ENCODE assay signal across 21 cellular contexts in the genomic region with DNA sequence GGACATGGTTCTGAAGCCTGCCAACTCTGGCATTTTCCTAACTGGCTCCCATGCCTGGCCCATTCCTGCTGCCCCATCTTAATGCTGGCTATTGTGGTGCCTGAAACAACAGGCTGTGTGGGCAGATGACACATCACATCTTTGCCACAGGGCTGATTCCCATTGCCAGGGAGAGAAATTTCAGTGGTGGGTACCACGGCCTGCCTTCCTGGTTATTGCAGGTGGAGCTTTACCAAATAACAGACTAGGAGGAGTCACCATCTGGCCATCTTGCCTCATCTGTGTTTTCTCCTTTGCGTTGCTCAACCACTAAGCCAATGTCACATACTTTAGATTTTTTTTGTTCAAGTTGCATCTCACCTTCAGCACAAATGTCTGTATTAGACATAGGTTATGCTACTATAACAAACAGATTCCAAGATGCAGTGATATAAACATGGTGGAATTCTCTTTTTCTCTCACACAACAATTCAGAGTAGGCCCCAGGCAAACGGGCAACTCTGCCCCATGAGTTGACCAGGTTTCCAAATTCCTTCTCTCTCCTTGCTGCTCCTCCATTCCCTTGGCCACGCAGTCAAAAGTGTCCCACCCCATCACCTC. TPM values are rescaled to one million over a fixed set of nuclear protein-coding genes. Genes with fewer than 3 reads are reported as not detected.
DNase-seq lines count a peak whose midpoint lies in the region; ATAC-seq, FAIRE-seq and TF ChIP-seq lines count a peak whose summit lies in the region.
"Had no signal": no experiment of that assay in that cellular context is flagged by ENCODE, and none has a peak within 500 bp of the region (broad histone marks: within the 10 kb centered on the region; RNA-seq: fewer than 3 reads in every experiment).

No MANE protein-coding gene starts in this region.

- H3K27me3 ChIP-seq in HepG2 (ENCODE audit: control insufficient read depth in 1 of 2, insufficient read depth in 2 of 2, low read length in 2 of 2) (no peaks in the 10 kb centered on the region), small intestine (ENCODE audit: control insufficient read depth in 2 of 2, insufficient read depth in 2 of 2, low read length in 2 of 2) (no peaks in the 10 kb centered on the region)

- intact Hi-C loops in HepG2 (cut with micrococcal nuclease; ENCODE audit: unreplicated experiment), result no loop called here

- no peak for TF ChIP-seq POLR2A in HepG2 (IDR thresholded peaks at IDR 0.05; ENCODE audit: insufficient read depth in 1 of 2, low read depth in 2 of 2, low read length in 2 of 2)

- no peaks in the 10 kb centered on the region for H4K20me1 ChIP-seq in HepG2 (ENCODE audit: insufficient read depth, low read length)

- no peak overlapping the region for H3K4me3 ChIP-seq in AG10803 (ENCODE audit: low read length)
- no peak overlapping the region for H3K4me3 ChIP-seq in HepG2 (replicated peaks in 1 of 3; ENCODE audit: insufficient read depth in 1 of 3, low read depth in 2 of 3, low read length in 3 of 3)
- no peak overlapping the region for H3K4me3 ChIP-seq in small intestine (ENCODE audit: low read depth in 1 of 2, low read length in 2 of 2)
- H3K4me3 ChIP-seq: tibial artery had no signal

- TF ChIP-seq CTCF in AG10803 (conservative IDR thresholded peaks at IDR 0.05; ENCODE audit: low read length) (no peak), HepG2 (CRISPR knock-in tag; IDR thresholded peaks at IDR 0.05) (no peak)

- DNase-seq in AG10803 (ENCODE audit: low read depth) (peak; percentile 48), LHCN-M2 (ENCODE audit: low read depth) (peak; percentile 59), amniotic epithelial cell (ENCODE audit: low read depth) (peak; percentile 64), HepG2 (ENCODE audit: low spot score) (no peak), small intestine (no peak), DMS79 treated with DMSO at 0.1 percent for 48 hours (lab: John Stamatoyannopoulos, UW) (no peak), amniotic stem cell (lab: John Stamatoyannopoulos, UW) (no peak), SHP77 (lab: John Stamatoyannopoulos, UW) (no peak)
- DNase-seq: activated CD4-positive, alpha-beta T cell treated with anti-CD3 and anti-CD28 coated beads for 4 hours; activated gamma-delta T cell treated with Interleukin-2 at 50 U/mL for 16 hours; anterior cingulate cortex; CD4-positive, CD25-positive, alpha-beta regulatory T cell; endodermal cell; GOT3; hippocampal formation; NCI-H1105 treated with DMSO at 0.1 percent for 48 hours; stimulated activated naive CD4-positive, alpha-beta T cell; tibial artery had no signal

- WGBS in HepG2 (ENCODE audit: low lambda C conversion rate), result 80% methylated on average over 4 of the region's 4 CpGs
- 83 to 94% (median 93%) methylated on average over 4 of the region's 4 CpGs for whole genome bisulfite sequencing in small intestine, 3 donors

- no peak overlapping the region for H3K9ac ChIP-seq in HepG2 (ENCODE audit: insufficient read depth, low read depth, low read length)

- CTCF ChIA-PET in HepG2 (lab: Yijun Ruan, JAX; ENCODE audit: low intra/inter-chr PET ratio, low total read pairs), result no interaction called here

- H3K4me2 ChIP-seq in HepG2 (ENCODE audit: low read depth, low read length), result no peak overlapping the region

- H3K9me3 ChIP-seq in HepG2 (ENCODE audit: low read length) (no peaks in the 10 kb centered on the region), small intestine (ENCODE audit: control insufficient read depth, low read depth) (no peaks in the 10 kb centered on the region)
- H3K9me3 ChIP-seq: tibial artery had no signal

- no peak for TF ChIP-seq RAD21 in HepG2 (CRISPR knock-in tag; IDR thresholded peaks at IDR 0.05)

- ATAC-seq in HepG2, result no peak

- no peaks in the 10 kb centered on the region for H3K36me3 ChIP-seq in HepG2 (replicated peaks in 1 of 2; ENCODE audit: control insufficient read depth in 1 of 2, insufficient read depth in 2 of 2, low read length in 2 of 2)
- no peaks in the 10 kb centered on the region for H3K36me3 ChIP-seq in small intestine (ENCODE audit: control insufficient read depth in 2 of 2, insufficient read depth in 2 of 2, low read length in 2 of 2)
- H3K36me3 ChIP-seq: tibial artery had no signal

- no peak overlapping the region for H3K27ac ChIP-seq in HepG2 (ENCODE audit: extremely low read length, insufficient read depth, low read length)
- no peak overlapping the region for H3K27ac ChIP-seq in small intestine (ENCODE audit: low read depth in 1 of 2, low read length in 1 of 2)
- H3K27ac ChIP-seq: tibial artery had no signal

- no peaks in the 10 kb centered on the region for H3K79me2 ChIP-seq in HepG2 (ENCODE audit: insufficient read depth, low read length)

- TF ChIP-seq EP300 in HepG2 (IDR thresholded peaks at IDR 0.05; ENCODE audit: low read depth in 2 of 2, low read length in 2 of 2) (no peak), HepG2 (CRISPR knock-in tag; IDR thresholded peaks at IDR 0.05; ENCODE audit: borderline replicate concordance) (no peak)

- POLR2A ChIA-PET in HepG2 (lab: Yijun Ruan, JAX), result interaction anchor here (1.0 to 2.0 kb wide), 3 partner anchors 11 to 51 kb away, joined by 3 to 5 read pairs (median 5); no protein-coding TSS in a partner anchor

- FAIRE-seq in HepG2 (lab: Jason Lieb, UNC) (no peak), small intestine (lab: Jason Lieb, UNC) (no peak)

- peaks cover 32% of the 10 kb centered on the region for H3K4me1 ChIP-seq in HepG2 (ENCODE audit: insufficient read depth, low read length)
- H3K4me1 ChIP-seq in small intestine (ENCODE audit: control insufficient read depth in 2 of 2, insufficient read depth in 1 of 2, low read depth in 1 of 2, low read length in 1 of 2), result no peaks in the 10 kb centered on the region
- H3K4me1 ChIP-seq: tibial artery had no signal

- no TSS peak for BruUV-seq in HepG2 (replicated peaks; lab: Mats Ljungman, UMichigan)

- in situ Hi-C loops in HepG2 (cut with HindIII; ENCODE audit: extremely low pct_ligation_motif_present, low pct_unique_long_range_greater_than_20kb), result no loop called here

- no peak overlapping the region for H2AFZ ChIP-seq in HepG2 (ENCODE audit: low read length)

RNA-seq across cellular contexts. Expression of a gene that starts 14.1 kb away (rescaled TPM):
- total RNA-seq in LHCN-M2 (2014; rRNA removed) (not detected in 2 replicates), HepG2 (2016; rRNA removed; fragmentation: Illumina TruSeq; extraction: Trizol) (0.66 and 0.72 TPM in 2 replicates)
- polyA plus RNA-seq in LHCN-M2 (2012), result 1.2 TPM
- 0.40 and 0.62 TPM in 2 replicates for total RNA-seq in HepG2 (2016; cell fraction: cytosol; rRNA removed; fragmentation: Illumina TruSeq; extraction: Trizol; ENCODE audit: low read depth)
- total RNA-seq in HepG2 (2016; cell fraction: insoluble cytoplasmic fraction; rRNA removed; fragmentation: Illumina TruSeq; extraction: Trizol), result 0.26 and 0.98 TPM in 2 replicates
- 0.71 and 1.00 TPM in 2 replicates for total RNA-seq in HepG2 (2016; cell fraction: membrane; rRNA removed; fragmentation: Illumina TruSeq; extraction: Trizol)
- not detected in 2 replicates for total RNA-seq in HepG2 (2016; cell fraction: nucleus; rRNA removed; fragmentation: Illumina TruSeq; extraction: Trizol)
- polyA plus RNA-seq in HepG2 (2011; rRNA removed) (2.1 and 5.2 TPM in 2 replicates), small intestine (10 to 100 TPM in 1 of 3 donors, 1 to 10 TPM in 2; 1.1 to 53.0 (median 7.7) TPM)
- polyA plus RNA-seq in HepG2 (2011; cell fraction: cytosol; rRNA removed), result 5.2 and 6.4 TPM in 2 replicates
- polyA plus RNA-seq in HepG2 (2011; cell fraction: nucleus; rRNA removed), result 1.3 and 1.6 TPM in 2 replicates
- 4.3 and 8.5 TPM in 2 replicates for polyA plus RNA-seq in HepG2 (2012)
- polyA plus RNA-seq in HepG2 (2016; cell fraction: cytosol; fragmentation: Illumina TruSeq; extraction: Trizol; ENCODE audit: low read depth), result 2.2 and 2.3 TPM in 2 replicates
- polyA plus RNA-seq in HepG2 (2016; cell fraction: insoluble cytoplasmic fraction; fragmentation: Illumina TruSeq; extraction: Trizol; ENCODE audit: low read depth), result 1.2 and 1.3 TPM in 2 replicates
- polyA plus RNA-seq in HepG2 (2016; cell fraction: membrane; fragmentation: Illumina TruSeq; extraction: Trizol; ENCODE audit: low read depth), result 2.1 TPM in 2 replicates
- 0.87 and 0.89 TPM in 2 replicates for polyA plus RNA-seq in HepG2 (2016; cell fraction: nucleus; fragmentation: Illumina TruSeq; extraction: Trizol; ENCODE audit: insufficient read depth, low read depth)
- 2.3 and 70.1 TPM in 2 replicates for polyA minus RNA-seq in HepG2 (2011; rRNA and poly(A)+ RNA removed; ENCODE audit: low replicate concordance)
- polyA minus RNA-seq in HepG2 (2011; cell fraction: cytosol; rRNA and poly(A)+ RNA removed), result 1.9 and 6.0 TPM in 2 replicates
- polyA minus RNA-seq in HepG2 (2011; cell fraction: nucleus; rRNA and poly(A)+ RNA removed), result 0.64 TPM in 1 of 2 replicates, not detected in the other
- total RNA-seq: A673; CD4-positive, CD25-positive, alpha-beta regulatory T cell; cerebellum; neural crest cell had no signal

RNA-seq across cellular contexts. Expression of a gene that starts 30.3 kb away (rescaled TPM):
- 39.7 and 45.5 TPM in 2 replicates for total RNA-seq in LHCN-M2 (2014; rRNA removed)
- 75.5 TPM for polyA plus RNA-seq in LHCN-M2 (2012)
- 13.1 and 15.3 TPM in 2 replicates for total RNA-seq in HepG2 (2016; rRNA removed; fragmentation: Illumina TruSeq; extraction: Trizol)
- 5.6 and 6.1 TPM in 2 replicates for total RNA-seq in HepG2 (2016; cell fraction: cytosol; rRNA removed; fragmentation: Illumina TruSeq; extraction: Trizol; ENCODE audit: low read depth)
- 13.5 and 15.3 TPM in 2 replicates for total RNA-seq in HepG2 (2016; cell fraction: insoluble cytoplasmic fraction; rRNA removed; fragmentation: Illumina TruSeq; extraction: Trizol)
- total RNA-seq in HepG2 (2016; cell fraction: membrane; rRNA removed; fragmentation: Illumina TruSeq; extraction: Trizol), result 11.1 and 11.3 TPM in 2 replicates
- total RNA-seq in HepG2 (2016; cell fraction: nucleus; rRNA removed; fragmentation: Illumina TruSeq; extraction: Trizol), result 6.6 and 7.9 TPM in 2 replicates
- 16.1 and 22.2 TPM in 2 replicates for polyA plus RNA-seq in HepG2 (2011; rRNA removed)
- 18.4 and 20.0 TPM in 2 replicates for polyA plus RNA-seq in HepG2 (2011; cell fraction: cytosol; rRNA removed)
- polyA plus RNA-seq in HepG2 (2011; cell fraction: nucleus; rRNA removed), result 9.4 and 14.0 TPM in 2 replicates
- polyA plus RNA-seq in HepG2 (2012), result 16.1 and 27.7 TPM in 2 replicates
- 5.1 and 5.5 TPM in 2 replicates for polyA plus RNA-seq in HepG2 (2016; cell fraction: cytosol; fragmentation: Illumina TruSeq; extraction: Trizol; ENCODE audit: low read depth)
- 11.4 and 13.0 TPM in 2 replicates for polyA plus RNA-seq in HepG2 (2016; cell fraction: insoluble cytoplasmic fraction; fragmentation: Illumina TruSeq; extraction: Trizol; ENCODE audit: low read depth)
- polyA plus RNA-seq in HepG2 (2016; cell fraction: membrane; fragmentation: Illumina TruSeq; extraction: Trizol; ENCODE audit: low read depth), result 6.7 and 7.8 TPM in 2 replicates
- 7.1 and 7.2 TPM in 2 replicates for polyA plus RNA-seq in HepG2 (2016; cell fraction: nucleus; fragmentation: Illumina TruSeq; extraction: Trizol; ENCODE audit: insufficient read depth, low read depth)
- 18.7 and 37.0 TPM in 2 replicates for polyA minus RNA-seq in HepG2 (2011; rRNA and poly(A)+ RNA removed; ENCODE audit: low replicate concordance)
- 6.9 and 10.6 TPM in 2 replicates for polyA minus RNA-seq in HepG2 (2011; cell fraction: cytosol; rRNA and poly(A)+ RNA removed)
- 5.0 and 6.5 TPM in 2 replicates for polyA minus RNA-seq in HepG2 (2011; cell fraction: nucleus; rRNA and poly(A)+ RNA removed)
- 100 to 1,000 TPM in 1 of 3 donors, 10 to 100 TPM in 2; 45.9 to 120 (median 75.4) TPM for polyA plus RNA-seq in small intestine

RNA-seq across cellular contexts. Expression of a gene that starts 50.6 kb away (rescaled TPM):
- 0.06 TPM in 1 of 2 replicates, not detected in the other for total RNA-seq in LHCN-M2 (2014; rRNA removed)
- polyA plus RNA-seq in LHCN-M2 (2012), result 0.11 TPM
- 3.2 and 3.7 TPM in 2 replicates for total RNA-seq in HepG2 (2016; rRNA removed; fragmentation: Illumina TruSeq; extraction: Trizol)
- 1.1 TPM in 2 replicates for total RNA-seq in HepG2 (2016; cell fraction: cytosol; rRNA removed; fragmentation: Illumina TruSeq; extraction: Trizol; ENCODE audit: low read depth)
- 2.7 and 3.7 TPM in 2 replicates for total RNA-seq in HepG2 (2016; cell fraction: insoluble cytoplasmic fraction; rRNA removed; fragmentation: Illumina TruSeq; extraction: Trizol)
- 2.0 and 2.1 TPM in 2 replicates for total RNA-seq in HepG2 (2016; cell fraction: membrane; rRNA removed; fragmentation: Illumina TruSeq; extraction: Trizol)
- 2.1 and 2.2 TPM in 2 replicates for total RNA-seq in HepG2 (2016; cell fraction: nucleus; rRNA removed; fragmentation: Illumina TruSeq; extraction: Trizol)
- polyA plus RNA-seq in HepG2 (2011; rRNA removed), result 0.63 and 0.80 TPM in 2 replicates
- 0.45 and 0.85 TPM in 2 replicates for polyA plus RNA-seq in HepG2 (2011; cell fraction: cytosol; rRNA removed)
- polyA plus RNA-seq in HepG2 (2011; cell fraction: nucleus; rRNA removed), result 2.0 and 2.2 TPM in 2 replicates
- 1.4 and 1.7 TPM in 2 replicates for polyA plus RNA-seq in HepG2 (2012)
- polyA plus RNA-seq in HepG2 (2016; cell fraction: cytosol; fragmentation: Illumina TruSeq; extraction: Trizol; ENCODE audit: low read depth), result 0.42 and 0.66 TPM in 2 replicates
- 4.4 and 6.4 TPM in 2 replicates for polyA plus RNA-seq in HepG2 (2016; cell fraction: insoluble cytoplasmic fraction; fragmentation: Illumina TruSeq; extraction: Trizol; ENCODE audit: low read depth)
- 1.0 and 1.4 TPM in 2 replicates for polyA plus RNA-seq in HepG2 (2016; cell fraction: membrane; fragmentation: Illumina TruSeq; extraction: Trizol; ENCODE audit: low read depth)
- polyA plus RNA-seq in HepG2 (2016; cell fraction: nucleus; fragmentation: Illumina TruSeq; extraction: Trizol; ENCODE audit: insufficient read depth, low read depth), result 4.9 and 5.8 TPM in 2 replicates
- polyA minus RNA-seq in HepG2 (2011; rRNA and poly(A)+ RNA removed; ENCODE audit: low replicate concordance), result 2.0 TPM in 1 of 2 replicates, not detected in the other
- polyA minus RNA-seq in HepG2 (2011; cell fraction: cytosol; rRNA and poly(A)+ RNA removed), result 1.8 and 2.3 TPM in 2 replicates
- 1.4 and 2.2 TPM in 2 replicates for polyA minus RNA-seq in HepG2 (2011; cell fraction: nucleus; rRNA and poly(A)+ RNA removed)
- polyA plus RNA-seq in small intestine, result under 1 TPM in 2 of 3 donors, not detected in 1; 0.27 to 0.75 TPM
- total RNA-seq: A673; CD4-positive, CD25-positive, alpha-beta regulatory T cell had no signal
- polyA plus RNA-seq: CD4-positive, CD25-positive, alpha-beta regulatory T cell had no signal

RNA-seq across cellular contexts. Expression of a gene that starts 58.2 kb away (rescaled TPM):
- total RNA-seq in LHCN-M2 (2014; rRNA removed) (254 and 285 TPM in 2 replicates), HepG2 (2016; rRNA removed; fragmentation: Illumina TruSeq; extraction: Trizol) (167 and 335 TPM in 2 replicates)
- 204 TPM for polyA plus RNA-seq in LHCN-M2 (2012)
- total RNA-seq in HepG2 (2016; cell fraction: cytosol; rRNA removed; fragmentation: Illumina TruSeq; extraction: Trizol; ENCODE audit: low read depth), result 55.5 and 58.3 TPM in 2 replicates
- 152 and 344 TPM in 2 replicates for total RNA-seq in HepG2 (2016; cell fraction: insoluble cytoplasmic fraction; rRNA removed; fragmentation: Illumina TruSeq; extraction: Trizol)
- total RNA-seq in HepG2 (2016; cell fraction: membrane; rRNA removed; fragmentation: Illumina TruSeq; extraction: Trizol), result 109 and 116 TPM in 2 replicates
- total RNA-seq in HepG2 (2016; cell fraction: nucleus; rRNA removed; fragmentation: Illumina TruSeq; extraction: Trizol), result 220 and 261 TPM in 2 replicates
- polyA plus RNA-seq in HepG2 (2011; rRNA removed) (485 and 494 TPM in 2 replicates), small intestine (100 to 1,000 TPM in 1 of 3 donors, 10 to 100 TPM in 2; 64.2 to 280 (median 89.7) TPM)
- 512 and 565 TPM in 2 replicates for polyA plus RNA-seq in HepG2 (2011; cell fraction: cytosol; rRNA removed)
- polyA plus RNA-seq in HepG2 (2011; cell fraction: nucleus; rRNA removed), result 123 and 124 TPM in 2 replicates
- polyA plus RNA-seq in HepG2 (2012), result 190 and 241 TPM in 2 replicates
- 62.9 and 71.0 TPM in 2 replicates for polyA plus RNA-seq in HepG2 (2016; cell fraction: cytosol; fragmentation: Illumina TruSeq; extraction: Trizol; ENCODE audit: low read depth)
- 137 and 148 TPM in 2 replicates for polyA plus RNA-seq in HepG2 (2016; cell fraction: insoluble cytoplasmic fraction; fragmentation: Illumina TruSeq; extraction: Trizol; ENCODE audit: low read depth)
- 92.2 and 98.9 TPM in 2 replicates for polyA plus RNA-seq in HepG2 (2016; cell fraction: membrane; fragmentation: Illumina TruSeq; extraction: Trizol; ENCODE audit: low read depth)
- 331 and 354 TPM in 2 replicates for polyA plus RNA-seq in HepG2 (2016; cell fraction: nucleus; fragmentation: Illumina TruSeq; extraction: Trizol; ENCODE audit: insufficient read depth, low read depth)
- polyA minus RNA-seq in HepG2 (2011; rRNA and poly(A)+ RNA removed; ENCODE audit: low replicate concordance), result 116 and 435 TPM in 2 replicates
- 152 TPM in 2 replicates for polyA minus RNA-seq in HepG2 (2011; cell fraction: cytosol; rRNA and poly(A)+ RNA removed)
- 85.1 and 101 TPM in 2 replicates for polyA minus RNA-seq in HepG2 (2011; cell fraction: nucleus; rRNA and poly(A)+ RNA removed)

Comparison
In these comparisons a context has a peak if more than half of its experiments do, and no peak if none do; other contexts are left out.
1. DNase-seq: peak in AG10803 (single experiment), LHCN-M2 (single experiment) and amniotic epithelial cell (single experiment); none in HepG2 (single experiment), small intestine (single experiment), DMS79 treated with DMSO at 0.1 percent for 48 hours (single experiment), amniotic stem cell (single experiment) and SHP77 (0 of 2).